In the genomic region with DNA sequence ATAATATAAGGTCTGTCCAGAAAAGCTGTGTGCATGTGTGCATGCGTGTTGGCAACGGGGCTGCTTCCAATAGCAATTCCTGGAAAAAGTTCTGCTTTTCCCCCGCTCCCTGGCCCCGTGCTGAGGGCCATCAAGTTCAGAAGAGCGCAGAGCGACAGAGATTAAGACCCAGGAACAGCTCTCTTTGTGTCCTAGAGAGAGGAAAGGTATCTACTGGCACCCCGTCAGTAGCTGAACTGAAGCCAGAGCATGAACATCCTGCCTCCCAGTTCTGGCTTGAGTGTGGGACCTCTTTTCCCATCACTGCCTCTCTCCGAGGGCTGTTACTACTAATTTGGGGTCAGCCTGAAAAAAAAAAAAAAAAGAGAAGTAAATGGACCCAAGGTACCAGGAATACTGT, we compare ENCODE assay signal across 13 cellular contexts. TPM values are rescaled to one million over a fixed set of nuclear protein-coding genes. Genes with fewer than 3 reads are reported as not detected.
DNase-seq lines count a peak whose midpoint lies in the region; ATAC-seq and TF ChIP-seq lines count a peak whose summit lies in the region.
"Had no signal": no experiment of that assay in that cellular context is flagged by ENCODE, and none has a peak within 500 bp of the region (broad histone marks: within the 10 kb centered on the region; RNA-seq: fewer than 3 reads in every experiment).

No MANE protein-coding gene starts in this region.

- peak overlapping the region; percentile 5 for H3K4me3 ChIP-seq in left ventricle myocardium inferior
- no peak overlapping the region for H3K4me3 ChIP-seq in naive thymus-derived CD4-positive, alpha-beta T cell (ENCODE audit: low read length)
- H3K4me3 ChIP-seq in uterus: no peak overlapping the region
- H3K4me3 ChIP-seq in H7 (ENCODE audit: insufficient read depth, low read depth, low read length): no peak overlapping the region
- H3K4me3 ChIP-seq: GM12878, ovary had no signal

- no peak for ATAC-seq in Right ventricle myocardium inferior
- no peak for ATAC-seq in naive thymus-derived CD4-positive, alpha-beta T cell
- ATAC-seq: GM12878 had no signal

- H3K4me1 ChIP-seq in left ventricle myocardium inferior (peaks cover 100% of the 10 kb centered on the region), uterus (peaks cover 24 to 85% of the 10 kb centered on the region in 2 donors)
- peaks cover 52 to 96% of the 10 kb centered on the region in 2 donors for H3K4me1 ChIP-seq in naive thymus-derived CD4-positive, alpha-beta T cell (ENCODE audit: control insufficient read depth in 2 of 2, insufficient read depth in 2 of 2, low read length in 2 of 2)

- no peaks in the 10 kb centered on the region for H3K9me3 Mint-ChIP-seq in activated naive CD8-positive, alpha-beta T cell treated with anti-CD3 and anti-CD28 coated beads for 36 hours
- no peaks in the 10 kb centered on the region for H3K9me3 Mint-ChIP-seq in naive thymus-derived CD4-positive, alpha-beta T cell

- no peaks in the 10 kb centered on the region for H3K27me3 Mint-ChIP-seq in activated naive CD8-positive, alpha-beta T cell treated with anti-CD3 and anti-CD28 coated beads for 36 hours
- H3K27me3 Mint-ChIP-seq in naive thymus-derived CD4-positive, alpha-beta T cell: no peaks in the 10 kb centered on the region

- CTCF ChIA-PET in naive thymus-derived CD4-positive, alpha-beta T cell (lab: Charles Lee): interaction anchor here (0.6 to 22.9 kb wide), 4 partner anchors 14 to 836 kb away, joined by 3 to 539 read pairs (median 4); no protein-coding TSS in a partner anchor

- H3K27ac Mint-ChIP-seq in activated naive CD8-positive, alpha-beta T cell treated with anti-CD3 and anti-CD28 coated beads for 36 hours: peak overlapping the region; percentile 94
- H3K27ac Mint-ChIP-seq in naive thymus-derived CD4-positive, alpha-beta T cell: peak overlapping the region; percentile 92 to 98 (median 96)

- POLR2A ChIA-PET in naive thymus-derived CD4-positive, alpha-beta T cell (lab: Charles Lee): interaction anchor here (4.7 to 15.6 kb wide), 3 partner anchors 8 to 28 kb away, joined by 40 to 364 read pairs (median 125); a partner anchor contains a TSS

- no peaks in the 10 kb centered on the region for H3K36me3 ChIP-seq in left ventricle myocardium inferior
- H3K36me3 ChIP-seq in naive thymus-derived CD4-positive, alpha-beta T cell (ENCODE audit: control insufficient read depth in 2 of 3, insufficient read depth in 3 of 3, low read length in 3 of 3): peaks cover 0 to 21% (median 4%) of the 10 kb centered on the region in 3 experiments
- no peaks in the 10 kb centered on the region for H3K36me3 ChIP-seq in uterus
- H3K36me3 ChIP-seq in H7 (replicated peaks; ENCODE audit: control insufficient read depth, insufficient read depth, low read length): peaks cover 1% of the 10 kb centered on the region
- H3K36me3 ChIP-seq: ovary had no signal

- no peaks in the 10 kb centered on the region for H3K27me3 ChIP-seq in left ventricle myocardium inferior (ENCODE audit: low read depth)
- H3K27me3 ChIP-seq in naive thymus-derived CD4-positive, alpha-beta T cell (ENCODE audit: control insufficient read depth in 2 of 2, insufficient read depth in 2 of 2, low read length in 2 of 2): no peaks in the 10 kb centered on the region
- H3K27me3 ChIP-seq in uterus: no peaks in the 10 kb centered on the region
- H3K27me3 ChIP-seq in H7 (ENCODE audit: control insufficient read depth, insufficient read depth, low read length): no peaks in the 10 kb centered on the region
- H3K27me3 ChIP-seq: ovary had no signal

- H3K9me3 ChIP-seq in left ventricle myocardium inferior (replicated peaks): no peaks in the 10 kb centered on the region
- H3K9me3 ChIP-seq in naive thymus-derived CD4-positive, alpha-beta T cell (ENCODE audit: control insufficient read depth in 2 of 3, low read length in 3 of 3): no peaks in the 10 kb centered on the region
- no peaks in the 10 kb centered on the region for H3K9me3 ChIP-seq in uterus
- H3K9me3 ChIP-seq: ovary had no signal

- no peak overlapping the region for H3K4me3 Mint-ChIP-seq in activated naive CD8-positive, alpha-beta T cell treated with anti-CD3 and anti-CD28 coated beads for 36 hours
- H3K4me3 Mint-ChIP-seq in naive thymus-derived CD4-positive, alpha-beta T cell: peak overlapping the region in 9 of 10 donors; percentile 43 to 86 (median 73)

- TF ChIP-seq POLR2A in uterus (IDR thresholded peaks at IDR 0.05): no peak

- DNase-seq in left ventricle myocardium inferior (peak; percentile 42), Right ventricle myocardium inferior (ENCODE audit: missing footprints) (no peak), uterus (no peak), NCI-H510A treated with DMSO at 0.1 percent for 48 hours (lab: John Stamatoyannopoulos, UW) (no peak), H7 (no peak), DMS53 (lab: John Stamatoyannopoulos, UW) (no peak)
- no peak for DNase-seq in activated naive CD8-positive, alpha-beta T cell treated with anti-CD3 and anti-CD28 coated beads for 36 hours
- DNase-seq in naive thymus-derived CD4-positive, alpha-beta T cell: no peak
- DNase-seq: activated effector memory CD4-positive, alpha-beta T cell treated with Interleukin-2 at 50 U/mL for 16 hours; AML-193; NCI-H2081; ovary had no signal

- peaks cover 91% of the 10 kb centered on the region for H3K4me1 Mint-ChIP-seq in activated naive CD8-positive, alpha-beta T cell treated with anti-CD3 and anti-CD28 coated beads for 36 hours
- peaks cover 71 to 100% (median 99%) of the 10 kb centered on the region in 7 donors for H3K4me1 Mint-ChIP-seq in naive thymus-derived CD4-positive, alpha-beta T cell

- H3K27ac ChIP-seq in left ventricle myocardium inferior (replicated peaks) (peak overlapping the region; percentile 99), uterus (peak overlapping the region; percentile 36 to 52)
- peak overlapping the region; percentile 81 for H3K27ac ChIP-seq in naive thymus-derived CD4-positive, alpha-beta T cell (ENCODE audit: low read depth, low read length)
- H3K27ac ChIP-seq: ovary had no signal

- TF ChIP-seq CTCF in left ventricle myocardium inferior (IDR thresholded peaks at IDR 0.05; ENCODE audit: borderline replicate concordance) (no peak), uterus (IDR thresholded peaks at IDR 0.05) (no peak)

- intact Hi-C loops in left ventricle myocardium inferior (cut with micrococcal nuclease) (loop anchor here (5.0 kb wide), 1 partner anchor 33 kb away; no protein-coding TSS in a partner anchor), Right ventricle myocardium inferior (cut with DNase I) (no loop called here), uterus (cut with DNase I; ENCODE audit: low total_unique reads) (loop anchor here (5.0 kb wide), 1 partner anchor 33 kb away; no protein-coding TSS in a partner anchor)
- intact Hi-C loops in naive thymus-derived CD4-positive, alpha-beta T cell (cut with micrococcal nuclease): no loop called here

- peaks cover 55% of the 10 kb centered on the region for H3K36me3 Mint-ChIP-seq in activated naive CD8-positive, alpha-beta T cell treated with anti-CD3 and anti-CD28 coated beads for 36 hours
- peaks cover 0 to 12% (median 5%) of the 10 kb centered on the region in 5 donors for H3K36me3 Mint-ChIP-seq in naive thymus-derived CD4-positive, alpha-beta T cell

RNA-seq across cellular contexts. Expression of a gene that starts 15.5 kb away (rescaled TPM):
- total RNA-seq in left ventricle myocardium inferior: 47.1 TPM
- total RNA-seq in Right ventricle myocardium inferior: 38.8 TPM
- total RNA-seq in activated naive CD8-positive, alpha-beta T cell treated with anti-CD3 and anti-CD28 coated beads for 36 hours: 100 to 1,000 TPM; 233 to 246 TPM
- 100 to 1,000 TPM; 150 to 194 (median 188) TPM for total RNA-seq in naive thymus-derived CD4-positive, alpha-beta T cell
- 10 to 100 TPM; 16.7 to 36.7 TPM for polyA plus RNA-seq in naive thymus-derived CD4-positive, alpha-beta T cell
- total RNA-seq in uterus: 100 to 1,000 TPM in 1 of 4 donors, 10 to 100 TPM in 3; 33.0 to 191 (median 42.5) TPM
- total RNA-seq in H7 (2014; rRNA removed; shearing (Covaris generic)): 45.2 and 50.7 TPM in 2 replicates

RNA-seq across cellular contexts. Expression of a gene that starts 31.1 kb away (rescaled TPM):
- total RNA-seq in left ventricle myocardium inferior: 25.3 TPM
- 23.2 TPM for total RNA-seq in Right ventricle myocardium inferior
- 1 to 10 TPM; 5.4 to 6.0 TPM for total RNA-seq in activated naive CD8-positive, alpha-beta T cell treated with anti-CD3 and anti-CD28 coated beads for 36 hours
- total RNA-seq in naive thymus-derived CD4-positive, alpha-beta T cell: 10 to 100 TPM in 2 of 5 experiments, 1 to 10 TPM in 3; 6.7 to 14.3 (median 10.0) TPM
- polyA plus RNA-seq in naive thymus-derived CD4-positive, alpha-beta T cell: 10 to 100 TPM; 12.5 to 15.6 TPM
- total RNA-seq in uterus: 10 to 100 TPM in 3 of 4 donors, 1 to 10 TPM in 1; 1.3 to 50.5 (median 15.4) TPM
- total RNA-seq in H7 (2014; rRNA removed; shearing (Covaris generic)): 10.9 and 12.4 TPM in 2 replicates

RNA-seq across cellular contexts. Expression of a gene that starts 45.5 kb away (rescaled TPM):
- total RNA-seq in left ventricle myocardium inferior (34.8 TPM), Right ventricle myocardium inferior (37.3 TPM), uterus (100 to 1,000 TPM in 1 of 4 donors, 10 to 100 TPM in 3; 13.5 to 105 (median 48.7) TPM)
- total RNA-seq in activated naive CD8-positive, alpha-beta T cell treated with anti-CD3 and anti-CD28 coated beads for 36 hours: under 1 TPM; 0.27 to 0.54 TPM
- total RNA-seq in naive thymus-derived CD4-positive, alpha-beta T cell: 1 to 10 TPM in 2 of 5 experiments, under 1 TPM in 2, not detected in 1; 0.08 to 1.9 (median 1.1) TPM
- polyA plus RNA-seq in naive thymus-derived CD4-positive, alpha-beta T cell: under 1 TPM in 1 of 2 donors, not detected in 1; 0.15 TPM
- total RNA-seq in H7 (2014; rRNA removed; shearing (Covaris generic)): 10.5 and 11.8 TPM in 2 replicates

Comparison
In these comparisons a context has a peak if more than half of its experiments do, and no peak if none do; other contexts are left out.
1. intact Hi-C loops: an anchor here in left ventricle myocardium inferior (5.0 kb wide) and uterus (5.0 kb wide); none called in Right ventricle myocardium inferior and naive thymus-derived CD4-positive, alpha-beta T cell.
2. H3K27ac ChIP-seq: peak in every context shown above with its lines; median percentile 99 in left ventricle myocardium inferior; 81 in naive thymus-derived CD4-positive, alpha-beta T cell; 44 in uterus.